11 cellular contexts compared by ENCODE assay signal in the genomic region with DNA sequence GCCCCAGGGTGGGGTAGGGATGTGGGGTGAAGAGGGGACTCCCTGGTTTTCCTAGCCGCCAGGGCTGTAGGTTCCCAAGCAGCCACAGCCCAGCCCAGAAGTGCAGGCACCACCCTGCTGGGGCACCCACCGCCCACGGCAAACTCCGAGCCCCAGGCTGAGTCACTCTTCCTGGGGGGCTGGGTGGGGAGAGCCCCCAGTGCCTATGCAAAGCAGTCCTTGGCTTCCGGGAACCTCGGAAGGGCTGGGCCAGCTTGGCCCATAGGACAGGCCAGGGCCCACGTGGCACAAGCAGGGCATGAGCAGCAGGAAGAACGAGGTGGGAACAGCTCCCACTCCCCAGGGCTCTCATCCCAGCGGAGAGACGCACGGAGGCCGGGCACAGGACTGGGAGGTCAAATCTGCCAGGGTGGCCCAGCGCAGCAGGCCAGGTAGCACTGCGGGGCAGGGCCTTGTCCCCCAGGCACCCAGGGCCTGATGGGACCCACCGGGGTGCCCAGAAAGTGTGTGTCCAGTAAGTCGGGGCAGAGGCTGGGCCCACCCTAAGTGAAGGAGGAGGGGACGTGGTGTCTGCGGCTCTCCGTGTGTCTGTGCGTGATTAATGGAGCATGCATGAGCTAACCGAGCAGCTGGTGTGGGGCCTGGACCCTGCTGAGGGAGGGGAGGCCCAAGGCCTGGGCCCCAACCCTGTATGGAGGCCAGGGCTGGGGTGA. TPM values are rescaled to one million over a fixed set of nuclear protein-coding genes. Genes with fewer than 3 reads are reported as not detected.
DNase-seq lines count a peak whose midpoint lies in the region; ATAC-seq and TF ChIP-seq lines count a peak whose summit lies in the region.
"Had no signal": no experiment of that assay in that cellular context is flagged by ENCODE, and none has a peak within 500 bp of the region (broad histone marks: within the 10 kb centered on the region; RNA-seq: fewer than 3 reads in every experiment).

No MANE protein-coding gene starts in this region.

- POLR2A ChIA-PET in naive thymus-derived CD4-positive, alpha-beta T cell (lab: Charles Lee), result interaction anchor here (0.6 kb wide), 1 partner anchor 214 kb away, joined by 3 read pairs; no protein-coding TSS in a partner anchor

- H3K4me1 Mint-ChIP-seq in naive thymus-derived CD4-positive, alpha-beta T cell, result peaks cover 0 to 27% (median 14%) of the 10 kb centered on the region in 7 donors

- H3K9me3 Mint-ChIP-seq in naive thymus-derived CD4-positive, alpha-beta T cell, result peaks cover 0 to 3% (median 0%) of the 10 kb centered on the region in 11 donors

- TF ChIP-seq POLR2A in upper lobe of left lung (IDR thresholded peaks at IDR 0.05), result no peak

- ATAC-seq in Right ventricle myocardium superior (ENCODE audit: poor library complexity) (no peak), upper lobe of left lung (ENCODE audit: low FRiP score in 2 of 2) (no peak), HG02885 (IDR thresholded peaks at IDR 0.05; ENCODE audit: poor library complexity, unreplicated experiment) (no peak)
- ATAC-seq in naive thymus-derived CD4-positive, alpha-beta T cell, result peak; percentile 27

- peaks cover 0 to 15% (median 3%) of the 10 kb centered on the region in 5 donors for H3K27me3 Mint-ChIP-seq in naive thymus-derived CD4-positive, alpha-beta T cell

- TF ChIP-seq EP300 in upper lobe of left lung (IDR thresholded peaks at IDR 0.05), result no peak

- H3K36me3 ChIP-seq in naive thymus-derived CD4-positive, alpha-beta T cell (ENCODE audit: control insufficient read depth in 2 of 3, insufficient read depth in 3 of 3, low read length in 3 of 3), result no peaks in the 10 kb centered on the region
- H3K36me3 ChIP-seq in upper lobe of left lung, result no peaks in the 10 kb centered on the region

- H3K27me3 ChIP-seq in naive thymus-derived CD4-positive, alpha-beta T cell (ENCODE audit: control insufficient read depth in 2 of 2, insufficient read depth in 2 of 2, low read length in 2 of 2), result no peaks in the 10 kb centered on the region
- peaks cover 7 to 29% (median 20%) of the 10 kb centered on the region in 4 donors for H3K27me3 ChIP-seq in upper lobe of left lung

- H3K27ac ChIP-seq in naive thymus-derived CD4-positive, alpha-beta T cell (ENCODE audit: low read depth, low read length), result no peak overlapping the region
- no peak overlapping the region for H3K27ac ChIP-seq in upper lobe of left lung

- intact Hi-C loops in Right ventricle myocardium superior (cut with DNase I), result no loop called here
- intact Hi-C loops in cardiac septum (cut with DNase I), result no loop called here
- intact Hi-C loops in naive thymus-derived CD4-positive, alpha-beta T cell (cut with micrococcal nuclease), result no loop called here

- 78 to 80% methylated on average over 12 to 21 of the region's 21 CpGs for WGBS in upper lobe of left lung, 2 donors

- CTCF ChIA-PET in naive thymus-derived CD4-positive, alpha-beta T cell (lab: Charles Lee), result interaction anchor here (0.5 to 1.5 kb wide), 2 partner anchors 13 to 48 kb away, joined by 3 to 4 read pairs; no protein-coding TSS in a partner anchor

- DNase-seq in Right ventricle myocardium superior (peak; percentile 13), cardiac septum (ENCODE audit: low spot score) (no peak), activated T-cell treated with anti-CD3 and anti-CD28 coated beads for 24 hours (ENCODE audit: low read depth) (peak; percentile 71), upper lobe of left lung (peak; percentile 21 to 67), NCI-H748 (lab: John Stamatoyannopoulos, UW; ENCODE audit: unreplicated experiment) (no peak), cerebellum (ENCODE audit: low spot score) (no peak)
- peak in 1 of 9 donors; percentile 72 for DNase-seq in naive thymus-derived CD4-positive, alpha-beta T cell
- DNase-seq: NCI-H2081 treated with DMSO at 0.1 percent for 48 hours, right cardiac atrium had no signal

- TF ChIP-seq CTCF in upper lobe of left lung (IDR thresholded peaks at IDR 0.05), result no peak

- H3K9me3 ChIP-seq in naive thymus-derived CD4-positive, alpha-beta T cell (ENCODE audit: control insufficient read depth in 2 of 3, low read length in 3 of 3), result no peaks in the 10 kb centered on the region
- no peaks in the 10 kb centered on the region for H3K9me3 ChIP-seq in upper lobe of left lung

- H3K36me3 Mint-ChIP-seq in naive thymus-derived CD4-positive, alpha-beta T cell, result peaks cover 0 to 2% (median 0%) of the 10 kb centered on the region in 5 donors

- peak overlapping the region in 1 of 9 donors; percentile 43 for H3K27ac Mint-ChIP-seq in naive thymus-derived CD4-positive, alpha-beta T cell

- H3K4me1 ChIP-seq in naive thymus-derived CD4-positive, alpha-beta T cell (ENCODE audit: control insufficient read depth in 2 of 2, insufficient read depth in 2 of 2, low read length in 2 of 2), result peaks cover 16 to 39% of the 10 kb centered on the region in 2 donors
- peaks cover 9 to 23% (median 13%) of the 10 kb centered on the region in 4 donors for H3K4me1 ChIP-seq in upper lobe of left lung

- peak overlapping the region in 2 of 10 donors; percentile 25 to 54 for H3K4me3 Mint-ChIP-seq in naive thymus-derived CD4-positive, alpha-beta T cell

- no peak overlapping the region for H3K4me3 ChIP-seq in naive thymus-derived CD4-positive, alpha-beta T cell (ENCODE audit: low read length)
- H3K4me3 ChIP-seq in upper lobe of left lung, result no peak overlapping the region

RNA-seq across cellular contexts. Expression of gene IL17REL, which starts 4.6 kb away (rescaled TPM):
- total RNA-seq in Right ventricle myocardium superior, result not detected
- not detected for total RNA-seq in cardiac septum
- not detected for total RNA-seq in naive thymus-derived CD4-positive, alpha-beta T cell
- not detected for polyA plus RNA-seq in naive thymus-derived CD4-positive, alpha-beta T cell
- under 1 TPM in 1 of 6 donors, not detected in 5; 0.06 TPM for total RNA-seq in upper lobe of left lung
- 0.27 TPM for total RNA-seq in cerebellum
- polyA plus RNA-seq: AG04450, right cardiac atrium had no signal

RNA-seq across cellular contexts. Expression of gene TTLL8, which starts 41.0 kb away (rescaled TPM):
- total RNA-seq in Right ventricle myocardium superior (not detected), cardiac septum (not detected), upper lobe of left lung (not detected), cerebellum (not detected)
- total RNA-seq in naive thymus-derived CD4-positive, alpha-beta T cell, result not detected
- not detected for polyA plus RNA-seq in naive thymus-derived CD4-positive, alpha-beta T cell
- total RNA-seq: right cardiac atrium had no signal
- polyA plus RNA-seq: AG04450, right cardiac atrium had no signal

RNA-seq across cellular contexts. Expression of gene PIM3, which starts 56.6 kb away (rescaled TPM):
- total RNA-seq in Right ventricle myocardium superior (61.5 TPM), cardiac septum (31.3 TPM), upper lobe of left lung (100 to 1,000 TPM; 131 to 246 (median 156) TPM), cerebellum (9.2 TPM)
- 100 to 1,000 TPM in 2 of 5 experiments, 10 to 100 TPM in 3; 44.4 to 164 (median 78.3) TPM for total RNA-seq in naive thymus-derived CD4-positive, alpha-beta T cell
- 10 to 100 TPM; 21.3 to 38.8 TPM for polyA plus RNA-seq in naive thymus-derived CD4-positive, alpha-beta T cell

Comparison
In these comparisons a context has a peak if more than half of its experiments do, and no peak if none do; other contexts are left out.
1. DNase-seq: peak in Right ventricle myocardium superior (single experiment), activated T-cell treated with anti-CD3 and anti-CD28 coated beads for 24 hours (single experiment) and upper lobe of left lung (2 of 2); none in cardiac septum (single experiment), NCI-H748 (single experiment) and cerebellum (single experiment).